ENCODE assay signal across 13 cellular contexts in the genomic region with DNA sequence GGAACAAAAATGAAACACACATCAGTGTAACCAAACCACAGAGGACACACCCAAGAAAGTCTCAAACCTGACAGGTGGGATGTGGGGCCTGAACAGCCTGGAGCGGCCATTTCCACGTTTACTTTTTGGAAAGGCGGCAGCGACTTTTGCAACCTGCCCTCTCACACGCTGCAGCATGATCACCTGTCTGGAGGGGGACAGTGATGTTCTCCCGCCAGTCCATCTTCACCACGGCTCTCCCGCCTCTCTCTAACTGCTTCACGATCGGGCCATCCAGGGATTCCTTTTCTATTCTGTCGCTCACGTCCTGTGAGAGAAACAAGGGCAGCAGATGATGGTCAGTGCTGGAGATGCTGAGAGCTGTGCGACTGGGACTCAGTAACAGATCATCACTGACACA. TPM values are rescaled to one million over a fixed set of nuclear protein-coding genes. Genes with fewer than 3 reads are reported as not detected.
DNase-seq lines count a peak whose midpoint lies in the region; ATAC-seq, FAIRE-seq and TF ChIP-seq lines count a peak whose summit lies in the region.
"Had no signal": no experiment of that assay in that cellular context is flagged by ENCODE, and none has a peak within 500 bp of the region (broad histone marks: within the 10 kb centered on the region; RNA-seq: fewer than 3 reads in every experiment).

No MANE protein-coding gene starts in this region.

- H3K36me3 Mint-ChIP-seq in T-helper 2 cell treated with Interferon-gamma antibody and Interleukin-4, amounts not matched to agents 5 μg/mL and 100 μg/mL, for 36 hours (ENCODE audit: low read depth) = peaks cover 77% of the 10 kb centered on the region
- peaks cover 74% of the 10 kb centered on the region for H3K36me3 Mint-ChIP-seq in activated naive CD4-positive, alpha-beta T cell treated with anti-CD3 and anti-CD28 coated beads, Interleukin-2, amount 10 ng/mL, durations not matched to agents 7 days and 5 days
- peaks cover 43% of the 10 kb centered on the region for H3K36me3 Mint-ChIP-seq in activated naive CD4-positive, alpha-beta T cell treated with anti-CD3 and anti-CD28 coated beads for 36 hours (ENCODE audit: low read depth)
- peaks cover 100% of the 10 kb centered on the region for H3K36me3 Mint-ChIP-seq in activated T-helper 17 cell treated with anti-CD3 and anti-CD28 coated beads, Interleukin-2, amount 50 U/mL, for 72 hours (ENCODE audit: low read depth)
- H3K36me3 Mint-ChIP-seq in type B pancreatic cell = peaks cover 10% of the 10 kb centered on the region

- intact Hi-C loops in activated naive CD4-positive, alpha-beta T cell treated with anti-CD3 and anti-CD28 coated beads for 36 hours (cut with micrococcal nuclease) = no loop called here

- ATAC-seq in activated T-helper 17 cell treated with anti-CD3 and anti-CD28 coated beads, Interleukin-2, amount 50 U/mL, for 72 hours (replicated peaks) = no peak

- H3K4me1 Mint-ChIP-seq in T-helper 2 cell treated with Interferon-gamma antibody and Interleukin-4, amounts not matched to agents 5 μg/mL and 100 μg/mL, for 36 hours (ENCODE audit: low read depth) = peaks cover 11% of the 10 kb centered on the region
- H3K4me1 Mint-ChIP-seq in activated naive CD4-positive, alpha-beta T cell treated with anti-CD3 and anti-CD28 coated beads, Interleukin-2, amount 10 ng/mL, durations not matched to agents 7 days and 5 days = peaks cover 31% of the 10 kb centered on the region
- H3K4me1 Mint-ChIP-seq in activated naive CD4-positive, alpha-beta T cell treated with anti-CD3 and anti-CD28 coated beads for 36 hours (ENCODE audit: low read depth) = peaks cover 12% of the 10 kb centered on the region
- peaks cover 22% of the 10 kb centered on the region for H3K4me1 Mint-ChIP-seq in activated T-helper 17 cell treated with anti-CD3 and anti-CD28 coated beads, Interleukin-2, amount 50 U/mL, for 72 hours
- H3K4me1 Mint-ChIP-seq in type B pancreatic cell (ENCODE audit: unreplicated experiment) = no peaks in the 10 kb centered on the region
- H3K4me1 Mint-ChIP-seq: CD14-positive monocyte had no signal

- H3K4me3 Mint-ChIP-seq in T-helper 2 cell treated with Interferon-gamma antibody and Interleukin-4, amounts not matched to agents 5 μg/mL and 100 μg/mL, for 36 hours = no peak overlapping the region
- H3K4me3 Mint-ChIP-seq in activated naive CD4-positive, alpha-beta T cell treated with anti-CD3 and anti-CD28 coated beads, Interleukin-2, amount 10 ng/mL, durations not matched to agents 7 days and 5 days = no peak overlapping the region
- no peak overlapping the region for H3K4me3 Mint-ChIP-seq in activated naive CD4-positive, alpha-beta T cell treated with anti-CD3 and anti-CD28 coated beads for 36 hours
- no peak overlapping the region for H3K4me3 Mint-ChIP-seq in activated T-helper 17 cell treated with anti-CD3 and anti-CD28 coated beads, Interleukin-2, amount 50 U/mL, for 72 hours
- no peak overlapping the region for H3K4me3 Mint-ChIP-seq in type B pancreatic cell
- H3K4me3 Mint-ChIP-seq: CD14-positive monocyte, H9 had no signal

- no peaks in the 10 kb centered on the region for H3K27me3 Mint-ChIP-seq in T-helper 2 cell treated with Interferon-gamma antibody and Interleukin-4, amounts not matched to agents 5 μg/mL and 100 μg/mL, for 36 hours (ENCODE audit: low read depth)
- H3K27me3 Mint-ChIP-seq in activated naive CD4-positive, alpha-beta T cell treated with anti-CD3 and anti-CD28 coated beads, Interleukin-2, amount 10 ng/mL, durations not matched to agents 7 days and 5 days = no peaks in the 10 kb centered on the region
- H3K27me3 Mint-ChIP-seq in activated naive CD4-positive, alpha-beta T cell treated with anti-CD3 and anti-CD28 coated beads for 36 hours (ENCODE audit: low read depth) = no peaks in the 10 kb centered on the region
- H3K27me3 Mint-ChIP-seq in activated T-helper 17 cell treated with anti-CD3 and anti-CD28 coated beads, Interleukin-2, amount 50 U/mL, for 72 hours = no peaks in the 10 kb centered on the region
- H3K27me3 Mint-ChIP-seq in type B pancreatic cell = no peaks in the 10 kb centered on the region

- no peaks in the 10 kb centered on the region for H3K9me3 Mint-ChIP-seq in T-helper 2 cell treated with Interferon-gamma antibody and Interleukin-4, amounts not matched to agents 5 μg/mL and 100 μg/mL, for 36 hours
- H3K9me3 Mint-ChIP-seq in activated naive CD4-positive, alpha-beta T cell treated with anti-CD3 and anti-CD28 coated beads, Interleukin-2, amount 10 ng/mL, durations not matched to agents 7 days and 5 days = no peaks in the 10 kb centered on the region
- H3K9me3 Mint-ChIP-seq in activated naive CD4-positive, alpha-beta T cell treated with anti-CD3 and anti-CD28 coated beads for 36 hours = no peaks in the 10 kb centered on the region
- no peaks in the 10 kb centered on the region for H3K9me3 Mint-ChIP-seq in activated T-helper 17 cell treated with anti-CD3 and anti-CD28 coated beads, Interleukin-2, amount 50 U/mL, for 72 hours
- no peaks in the 10 kb centered on the region for H3K9me3 Mint-ChIP-seq in type B pancreatic cell
- H3K9me3 Mint-ChIP-seq: CD14-positive monocyte, H9 had no signal

- no peak for TF ChIP-seq POLR2A in GM12892 (IDR thresholded peaks at IDR 0.05; ENCODE audit: low read depth, low read length)

- no peak for FAIRE-seq in GM12892 (lab: Jason Lieb, UNC)

- H3K27ac Mint-ChIP-seq in T-helper 2 cell treated with Interferon-gamma antibody and Interleukin-4, amounts not matched to agents 5 μg/mL and 100 μg/mL, for 36 hours = peak overlapping the region; percentile 69
- H3K27ac Mint-ChIP-seq in activated naive CD4-positive, alpha-beta T cell treated with anti-CD3 and anti-CD28 coated beads, Interleukin-2, amount 10 ng/mL, durations not matched to agents 7 days and 5 days = peak overlapping the region; percentile 37
- no peak overlapping the region for H3K27ac Mint-ChIP-seq in activated naive CD4-positive, alpha-beta T cell treated with anti-CD3 and anti-CD28 coated beads for 36 hours
- H3K27ac Mint-ChIP-seq in activated T-helper 17 cell treated with anti-CD3 and anti-CD28 coated beads, Interleukin-2, amount 50 U/mL, for 72 hours = peak overlapping the region; percentile 25
- H3K27ac Mint-ChIP-seq in type B pancreatic cell = no peak overlapping the region
- H3K27ac Mint-ChIP-seq: CD14-positive monocyte, H9 had no signal

- no peak for DNase-seq in T-helper 2 cell treated with Interferon-gamma antibody and Interleukin-4, amounts not matched to agents 5 μg/mL and 100 μg/mL, for 36 hours (ENCODE audit: low spot score)
- DNase-seq in T-helper 2 cell = no peak
- no peak for DNase-seq in activated naive CD4-positive, alpha-beta T cell treated with anti-CD3 and anti-CD28 coated beads, Interleukin-2, amount 10 ng/mL, durations not matched to agents 7 days and 5 days
- DNase-seq in activated naive CD4-positive, alpha-beta T cell treated with anti-CD3 and anti-CD28 coated beads for 36 hours = no peak
- no peak for DNase-seq in type B pancreatic cell (ENCODE audit: extremely low spot score, unreplicated experiment)
- DNase-seq in GM12892 (ENCODE audit: insufficient read length) = no peak
- DNase-seq: Calu3, DMS 273 treated with DMSO at 0.1 percent for 48 hours, GOT3, H9 had no signal

- CTCF ChIA-PET in activated naive CD4-positive, alpha-beta T cell treated with anti-CD3 and anti-CD28 coated beads, Interleukin-2, amount 10 ng/mL, durations not matched to agents 7 days and 5 days (lab: Charles Lee) = interaction anchor here (1.2 to 1.8 kb wide), 3 partner anchors 15 to 89 kb away, joined by 4 to 6 read pairs (median 6); no protein-coding TSS in a partner anchor
- CTCF ChIA-PET in activated naive CD4-positive, alpha-beta T cell treated with anti-CD3 and anti-CD28 coated beads for 36 hours (lab: Charles Lee) = interaction anchor here (1.7 kb wide), 1 partner anchor 19 kb away, joined by 4 read pairs; no protein-coding TSS in a partner anchor

- no peak for TF ChIP-seq CTCF in type B pancreatic cell (conservative IDR thresholded peaks at IDR 0.05)

RNA-seq across cellular contexts. Expression of a gene that starts 24.7 kb away (rescaled TPM):
- total RNA-seq in activated naive CD4-positive, alpha-beta T cell treated with anti-CD3 and anti-CD28 coated beads for 36 hours = 10 to 100 TPM; 41.6 to 41.9 TPM
- total RNA-seq in activated T-helper 17 cell treated with anti-CD3 and anti-CD28 coated beads, Interleukin-2, amount 50 U/mL, for 72 hours = 10 to 100 TPM; 43.0 to 54.9 TPM
- 1.2 TPM in 1 of 2 replicates, not detected in the other for total RNA-seq in type B pancreatic cell (ENCODE audit: low replicate concordance)
- 33.1 TPM for polyA plus RNA-seq in GM12892 (2012; ENCODE audit: missing spikeins)

RNA-seq across cellular contexts. Expression of a gene that starts 47.0 kb away (rescaled TPM):
- total RNA-seq in activated naive CD4-positive, alpha-beta T cell treated with anti-CD3 and anti-CD28 coated beads for 36 hours = under 1 TPM; 0.21 to 0.44 TPM
- total RNA-seq in activated T-helper 17 cell treated with anti-CD3 and anti-CD28 coated beads, Interleukin-2, amount 50 U/mL, for 72 hours = 1 to 10 TPM; 2.9 to 3.2 TPM
- total RNA-seq in type B pancreatic cell (ENCODE audit: low replicate concordance) = 0.45 and 4.2 TPM in 2 replicates
- 0.30 TPM for polyA plus RNA-seq in GM12892 (2012; ENCODE audit: missing spikeins)
- total RNA-seq: A673 had no signal

Comparison
In these comparisons a context has a peak if more than half of its experiments do, and no peak if none do; other contexts are left out.
1. H3K27ac Mint-ChIP-seq: peak in T-helper 2 cell treated with Interferon-gamma antibody and Interleukin-4, amounts not matched to agents 5 μg/mL and 100 μg/mL, for 36 hours (single experiment), activated naive CD4-positive, alpha-beta T cell treated with anti-CD3 and anti-CD28 coated beads, Interleukin-2, amount 10 ng/mL, durations not matched to agents 7 days and 5 days (single experiment) and activated T-helper 17 cell treated with anti-CD3 and anti-CD28 coated beads, Interleukin-2, amount 50 U/mL, for 72 hours (single experiment); none in activated naive CD4-positive, alpha-beta T cell treated with anti-CD3 and anti-CD28 coated beads for 36 hours (single experiment) and type B pancreatic cell (single experiment).
2. RNA of a gene that starts 24.7 kb away (total RNA-seq): 43.0 to 54.9 TPM in activated T-helper 17 cell treated with anti-CD3 and anti-CD28 coated beads, Interleukin-2, amount 50 U/mL, for 72 hours and 41.6 to 41.9 TPM in activated naive CD4-positive, alpha-beta T cell treated with anti-CD3 and anti-CD28 coated beads for 36 hours; 1.2 TPM in type B pancreatic cell; every median in the first group is over 10 times any median in the second.